9 cellular contexts compared by ENCODE assay signal in genomic region chr2:219289537-219290361, GRCh38. TPM values are rescaled to one million over a fixed set of nuclear protein-coding genes. Genes with fewer than 3 reads are reported as not detected.
DNase-seq lines count a peak whose midpoint lies in the region; ATAC-seq, FAIRE-seq and TF ChIP-seq lines count a peak whose summit lies in the region.
"Had no signal": no experiment of that assay in that cellular context is flagged by ENCODE, and none has a peak within 500 bp of the region (broad histone marks: within the 10 kb centered on the region; RNA-seq: fewer than 3 reads in every experiment).

No MANE protein-coding gene starts in this region.

- H2AK5ac ChIP-seq in H1 (ENCODE audit: low read depth, low read length), result no peak overlapping the region

- no peaks in the 10 kb centered on the region for H3K79me1 ChIP-seq in H1 (ENCODE audit: low read depth, low read length)

- FAIRE-seq in H1 (lab: Jason Lieb, UNC), result no peak
- FAIRE-seq: colon had no signal

- no peak overlapping the region for H4K91ac ChIP-seq in H1 (replicated peaks; ENCODE audit: insufficient read length, low read length)

- H4K8ac ChIP-seq in H1 (ENCODE audit: extremely low read depth, insufficient read depth, low read length), result peak overlapping the region; percentile 37; the same call in 1 of the 2 replicates

- peaks cover 0 to 8% (median 3%) of the 10 kb centered on the region in 4 experiments; a peak in 3 of 7 replicates for H3K27me3 ChIP-seq in H1 (replicated peaks in 1 of 4; ENCODE audit: control insufficient read depth in 3 of 4, extremely low read depth in 1 of 4, insufficient read depth in 3 of 4, low read length in 3 of 4)

- no peak overlapping the region for H2BK20ac ChIP-seq in H1 (ENCODE audit: low read length)

- WGBS in H1 (ENCODE audit: extremely low coverage in 1 of 2, insufficient coverage in 1 of 2, insufficient read length in 1 of 2, insufficient replicate concordance in 2 of 2, low coverage in 1 of 2, low lambda C conversion rate in 2 of 2, missing lambda C conversion rate in 1 of 2), 2 experiments, result 94% methylated on average over 16 of the region's 16 CpGs; no CpG with 5 or more reads in 1 of the 2 experiments

- ATAC-seq in mucosa of descending colon (peak; percentile 23), GM19351 (IDR thresholded peaks at IDR 0.05; ENCODE audit: unreplicated experiment) (no peak)

- no peak overlapping the region for H3K9ac ChIP-seq in H1 (replicated peaks in 1 of 4; ENCODE audit: extremely low read depth in 1 of 4, low read depth in 3 of 4, low read length in 3 of 4)

- H3K4me2 ChIP-seq in H1 (ENCODE audit: insufficient read depth in 1 of 2, low read depth in 2 of 2, low read length in 2 of 2), result no peak overlapping the region

- H4K5ac ChIP-seq in H1 (ENCODE audit: insufficient read length, low read depth, low read length), result no peak overlapping the region

- H3K27ac ChIP-seq in H1 (ENCODE audit: low read depth, low read length), result no peak overlapping the region

- H2BK120ac ChIP-seq in H1 (replicated peaks; ENCODE audit: low read depth, low read length), result no peak overlapping the region

- H3K4me1 ChIP-seq in H1 (replicated peaks in 1 of 4; ENCODE audit: control insufficient read depth in 3 of 4, insufficient read depth in 4 of 4, low read length in 3 of 4), result peaks cover 0 to 12% (median 7%) of the 10 kb centered on the region in 4 experiments; a peak in 6 of 7 replicates
- peaks cover 5% of the 10 kb centered on the region for H3K4me1 ChIP-seq in mucosa of descending colon (ENCODE audit: low read depth)

- no peak overlapping the region for H2BK15ac ChIP-seq in H1 (ENCODE audit: low read length)

- no peak overlapping the region for H3K56ac ChIP-seq in H1 (replicated peaks; ENCODE audit: insufficient read length, low read depth, low read length)

- H3K9me3 ChIP-seq in H1 (ENCODE audit: insufficient read depth in 2 of 2, low read depth in 1 of 2, low read length in 1 of 2) (0 out of 4 replicates have a peak, but pooled peaks cover 0 to 5% of the 10 kb centered on the region in 2 experiments), mucosa of descending colon (no peaks in the 10 kb centered on the region)

- H3K36me3 ChIP-seq in H1 (ENCODE audit: control insufficient read depth in 2 of 4, insufficient read depth in 4 of 4, low read length in 3 of 4) (no peaks in the 10 kb centered on the region; a peak in 1 of 8 replicates), mucosa of descending colon (ENCODE audit: low read depth) (no peaks in the 10 kb centered on the region)

- H3K4ac ChIP-seq in H1 (replicated peaks; ENCODE audit: insufficient read length, low read depth, low read length), result no peak overlapping the region

- TF ChIP-seq CTCF in NB4 (IDR thresholded peaks at IDR 0.05; ENCODE audit: low read depth, low read length), result no peak
- TF ChIP-seq CTCF in H1 (IDR thresholded peaks at IDR 0.05; ENCODE audit: control extremely low read depth in 1 of 3, insufficient read depth in 1 of 3, low read depth in 1 of 3, low read length in 3 of 3), result no peak
- no peak for TF ChIP-seq CTCF in mucosa of descending colon (IDR thresholded peaks at IDR 0.05)

- H3K18ac ChIP-seq in H1 (ENCODE audit: extremely low read depth, low read length), result no peak overlapping the region

- H2BK5ac ChIP-seq in H1 (ENCODE audit: low read depth, low read length), result no peak overlapping the region

- TF ChIP-seq POLR2A in NB4 (IDR thresholded peaks at IDR 0.05; ENCODE audit: extremely low read depth, insufficient read length), result no peak
- TF ChIP-seq POLR2A in H1 (IDR thresholded peaks at IDR 0.05; ENCODE audit: control extremely low read depth in 1 of 2, low read depth in 2 of 2, low read length in 2 of 2), result no peak

- in situ Hi-C loops in ACHN (cut with HindIII; ENCODE audit: low pct_ligation_motif_present, low pct_unique_long_range_greater_than_20kb, low sequenced_read_pairs), result no loop called here

- DNase-seq in ACHN (peak; percentile 82), NB4 (ENCODE audit: low read depth) (peak; percentile 48), H1 (ENCODE audit: low read depth in 1 of 2, low spot score in 2 of 2) (no peak), mucosa of descending colon (peak; percentile 23 to 61 (median 58)), SHP77 (lab: John Stamatoyannopoulos, UW) (no peak), NCI-H1436 treated with DMSO at 0.1 percent for 48 hours (lab: John Stamatoyannopoulos, UW) (no peak), NCI-H510A (lab: John Stamatoyannopoulos, UW) (no peak)

- POLR2A ChIA-PET in H1 (lab: Charles Lee; ENCODE audit: partially characterized antibody), result interaction anchor here (0.9 to 2.3 kb wide), 4 partner anchors 12 to 45 kb away, joined by 3 to 13 read pairs (median 3); partner anchors contain the start of gene TUBA4B

- no peak overlapping the region for H2BK12ac ChIP-seq in H1 (ENCODE audit: low read depth, low read length)

- peaks cover 4% of the 10 kb centered on the region; the same call in 1 of the 2 replicates for H3K23me2 ChIP-seq in H1 (ENCODE audit: low read depth, low read length)

- no peak overlapping the region for H3K14ac ChIP-seq in H1 (ENCODE audit: insufficient read length)

- H2AFZ ChIP-seq in H1 (ENCODE audit: low read length), result no peak overlapping the region

- CTCF ChIA-PET in H1 (lab: Charles Lee; ENCODE audit: partially characterized antibody), result interaction anchor here (0.9 to 9.0 kb wide), 9 partner anchors 8 to 251 kb away, joined by 3 to 220 read pairs (median 4); partner anchors contain the start of genes DNAJB2, GLB1L, PTPRN and STK16

- H4K20me1 ChIP-seq in H1 (replicated peaks in 1 of 2; ENCODE audit: control insufficient read depth in 1 of 2, insufficient read depth in 2 of 2, low read length in 2 of 2), result peaks cover 0 to 2% of the 10 kb centered on the region in 2 experiments

- no peak overlapping the region for H3K4me3 ChIP-seq in NB4 (ENCODE audit: low read depth, low read length)
- H3K4me3 ChIP-seq in H1 (ENCODE audit: extremely low read depth in 1 of 4, insufficient read depth in 2 of 4, low read depth in 3 of 4, low read length in 4 of 4), result no peak overlapping the region
- H3K4me3 ChIP-seq in mucosa of descending colon, result no peak overlapping the region

- no peak for TF ChIP-seq EP300 in H1 (IDR thresholded peaks at IDR 0.05; ENCODE audit: borderline replicate concordance in 1 of 2, low read depth in 2 of 2, low read length in 2 of 2)

- H3K23ac ChIP-seq in H1 (ENCODE audit: insufficient read length), result no peak overlapping the region

- H3K79me2 ChIP-seq in H1 (ENCODE audit: control insufficient read depth in 1 of 2, insufficient read depth in 2 of 2, low read length in 2 of 2), result no peaks in the 10 kb centered on the region

- intact Hi-C loops in mucosa of descending colon (cut with DNase I, micrococcal nuclease), result loop anchor here in 1 of 2 donors (5.0 kb wide), 1 partner anchor 127 kb away; the partner anchor contains the start of gene NHEJ1

- no peak for TF ChIP-seq RAD21 in H1 (IDR thresholded peaks at IDR 0.05 in 1 of 2, conservative IDR thresholded peaks at IDR 0.05 in 1 of 2; ENCODE audit: low read depth in 2 of 2, low read length in 2 of 2)

RNA-seq across cellular contexts. Expression of gene DNAJB2, which starts 10.6 kb away (rescaled TPM):
- 26.3 and 33.5 TPM in 2 replicates for total RNA-seq in H1 (2021; fragmentation: NEBNext Ultra II Directional; extraction: Animal tissue kit (Norgen Biotek cat#: 25700))
- polyA plus RNA-seq in H1 (2011; rRNA removed), result 21.0 and 28.6 TPM in 2 replicates
- polyA plus RNA-seq in H1 (2011; cell fraction: cytosol; rRNA removed), result 22.5 TPM
- polyA plus RNA-seq in H1 (2011; cell fraction: nucleus; rRNA removed), result 52.6 TPM
- 21.6 to 24.7 TPM (median 23.8 TPM) in 4 replicates for polyA plus RNA-seq in H1 (2012, experiment 1 of 2)
- 15.1 TPM for polyA plus RNA-seq in H1 (2012, experiment 2 of 2)
- 21.5 TPM for polyA plus RNA-seq in H1 (2013, experiment 1 of 2)
- 20.5 TPM for polyA plus RNA-seq in H1 (2013, experiment 2 of 2)
- 15.1 and 15.9 TPM in 2 replicates for polyA minus RNA-seq in H1 (2011; rRNA and poly(A)+ RNA removed)
- polyA minus RNA-seq in H1 (2011; cell fraction: cytosol; rRNA and poly(A)+ RNA removed), result 10.3 TPM
- polyA minus RNA-seq in H1 (2011; cell fraction: nucleus; rRNA and poly(A)+ RNA removed), result 16.1 TPM
- 10 to 100 TPM; 61.0 to 71.0 (median 68.7) TPM for total RNA-seq in mucosa of descending colon

RNA-seq across cellular contexts. Expression of gene PTPRN, which starts 19.5 kb away (rescaled TPM):
- total RNA-seq in H1 (2021; fragmentation: NEBNext Ultra II Directional; extraction: Animal tissue kit (Norgen Biotek cat#: 25700)), result 5.2 and 5.4 TPM in 2 replicates
- polyA plus RNA-seq in H1 (2011; rRNA removed), result 8.2 and 17.4 TPM in 2 replicates
- polyA plus RNA-seq in H1 (2011; cell fraction: cytosol; rRNA removed), result 8.2 TPM
- polyA plus RNA-seq in H1 (2011; cell fraction: nucleus; rRNA removed), result 17.7 TPM
- polyA plus RNA-seq in H1 (2012, experiment 1 of 2), result 5.5 to 8.5 TPM (median 7.6 TPM) in 4 replicates
- 5.3 TPM for polyA plus RNA-seq in H1 (2012, experiment 2 of 2)
- 14.0 TPM for polyA plus RNA-seq in H1 (2013, experiment 1 of 2)
- polyA plus RNA-seq in H1 (2013, experiment 2 of 2), result 13.1 TPM
- 6.9 and 11.9 TPM in 2 replicates for polyA minus RNA-seq in H1 (2011; rRNA and poly(A)+ RNA removed)
- 7.1 TPM for polyA minus RNA-seq in H1 (2011; cell fraction: cytosol; rRNA and poly(A)+ RNA removed)
- 6.9 TPM for polyA minus RNA-seq in H1 (2011; cell fraction: nucleus; rRNA and poly(A)+ RNA removed)
- 10 to 100 TPM in 1 of 3 donors, 1 to 10 TPM in 1, under 1 TPM in 1; 0.72 to 13.0 (median 1.0) TPM for total RNA-seq in mucosa of descending colon

RNA-seq across cellular contexts. Expression of gene TUBA4A, which starts 36.0 kb away (rescaled TPM):
- 59.5 and 67.3 TPM in 2 replicates for total RNA-seq in H1 (2021; fragmentation: NEBNext Ultra II Directional; extraction: Animal tissue kit (Norgen Biotek cat#: 25700))
- polyA plus RNA-seq in H1 (2011; rRNA removed), result 172 and 174 TPM in 2 replicates
- 93.1 TPM for polyA plus RNA-seq in H1 (2011; cell fraction: cytosol; rRNA removed)
- 114 TPM for polyA plus RNA-seq in H1 (2011; cell fraction: nucleus; rRNA removed)
- polyA plus RNA-seq in H1 (2012, experiment 1 of 2), result 59.2 to 76.9 TPM (median 63.8 TPM) in 4 replicates
- 64.6 TPM for polyA plus RNA-seq in H1 (2012, experiment 2 of 2)
- 87.7 TPM for polyA plus RNA-seq in H1 (2013, experiment 1 of 2)
- polyA plus RNA-seq in H1 (2013, experiment 2 of 2), result 77.5 TPM
- 31.2 and 39.5 TPM in 2 replicates for polyA minus RNA-seq in H1 (2011; rRNA and poly(A)+ RNA removed)
- 15.0 TPM for polyA minus RNA-seq in H1 (2011; cell fraction: cytosol; rRNA and poly(A)+ RNA removed)
- 20.9 TPM for polyA minus RNA-seq in H1 (2011; cell fraction: nucleus; rRNA and poly(A)+ RNA removed)
- 10 to 100 TPM; 69.7 to 75.3 (median 75.0) TPM for total RNA-seq in mucosa of descending colon

RNA-seq across cellular contexts. Expression of gene TUBA4B, which starts 36.7 kb away (rescaled TPM):
- total RNA-seq in H1 (2021; fragmentation: NEBNext Ultra II Directional; extraction: Animal tissue kit (Norgen Biotek cat#: 25700)), result 0.24 TPM in 1 of 2 replicates, not detected in the other
- polyA plus RNA-seq in H1 (2011; rRNA removed), result 0.08 and 0.25 TPM in 2 replicates
- 0.10 TPM for polyA plus RNA-seq in H1 (2011; cell fraction: cytosol; rRNA removed)
- polyA plus RNA-seq in H1 (2011; cell fraction: nucleus; rRNA removed), result 0.23 TPM
- polyA plus RNA-seq in H1 (2012, experiment 1 of 2), result not detected in 4 replicates
- not detected for polyA plus RNA-seq in H1 (2012, experiment 2 of 2)
- polyA plus RNA-seq in H1 (2013, experiment 1 of 2), result 0.08 TPM
- polyA plus RNA-seq in H1 (2013, experiment 2 of 2), result 0.07 TPM
- polyA minus RNA-seq in H1 (2011; rRNA and poly(A)+ RNA removed), result 0.13 TPM in 1 of 2 replicates, not detected in the other
- not detected for polyA minus RNA-seq in H1 (2011; cell fraction: cytosol; rRNA and poly(A)+ RNA removed)
- polyA minus RNA-seq in H1 (2011; cell fraction: nucleus; rRNA and poly(A)+ RNA removed), result not detected
- total RNA-seq in mucosa of descending colon, result not detected

RNA-seq across cellular contexts. Expression of gene RESP18, which starts 42.8 kb away (rescaled TPM):
- total RNA-seq in H1 (2021; fragmentation: NEBNext Ultra II Directional; extraction: Animal tissue kit (Norgen Biotek cat#: 25700)), result not detected in 2 replicates
- polyA plus RNA-seq in H1 (2011; rRNA removed), result 0.11 TPM in 1 of 2 replicates, not detected in the other
- 0.10 TPM for polyA plus RNA-seq in H1 (2011; cell fraction: cytosol; rRNA removed)
- not detected for polyA plus RNA-seq in H1 (2011; cell fraction: nucleus; rRNA removed)
- polyA plus RNA-seq in H1 (2012, experiment 1 of 2), result not detected in 4 replicates
- not detected for polyA plus RNA-seq in H1 (2012, experiment 2 of 2)
- polyA plus RNA-seq in H1 (2013, experiment 1 of 2), result not detected
- polyA plus RNA-seq in H1 (2013, experiment 2 of 2), result not detected
- polyA minus RNA-seq in H1 (2011; rRNA and poly(A)+ RNA removed), result 0.35 TPM in 1 of 2 replicates, not detected in the other
- not detected for polyA minus RNA-seq in H1 (2011; cell fraction: cytosol; rRNA and poly(A)+ RNA removed)
- not detected for polyA minus RNA-seq in H1 (2011; cell fraction: nucleus; rRNA and poly(A)+ RNA removed)
- total RNA-seq in mucosa of descending colon, result not detected

Comparison
In these comparisons a context has a peak if more than half of its experiments do, and no peak if none do; other contexts are left out.
1. DNase-seq: peak in ACHN (single experiment), NB4 (single experiment) and mucosa of descending colon (3 of 3); none in H1 (0 of 2), SHP77 (0 of 2), NCI-H1436 treated with DMSO at 0.1 percent for 48 hours (single experiment) and NCI-H510A (single experiment).